Comparison of ENCODE assay signal across 1 cellular context in the genomic region with DNA sequence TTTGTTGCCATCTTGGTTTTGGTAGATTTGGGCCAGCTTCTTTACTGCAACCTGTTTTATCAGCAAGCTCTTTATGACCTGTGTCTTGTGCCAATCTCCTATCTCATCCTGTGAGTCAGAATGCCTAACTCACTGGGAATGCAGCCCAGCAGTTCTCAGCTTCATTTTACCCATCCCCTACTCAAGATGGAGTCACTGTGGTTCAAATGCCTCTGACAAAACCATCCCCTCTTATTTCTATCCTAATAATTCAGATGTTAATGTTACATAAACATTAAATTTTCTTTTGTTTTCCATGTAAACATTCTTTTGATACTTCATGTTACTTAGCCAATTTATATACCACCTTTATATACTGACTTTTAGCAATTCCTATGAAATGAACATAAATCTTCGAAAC.
TF ChIP-seq lines count a peak whose summit lies in the region.

No MANE protein-coding gene starts in this region.

TF ChIP-seq in K562, 482 proteins besides CTCF, POLR2A, EP300 and RAD21 (continued from another document and continues in another):
- TF ChIP-seq, protein P1, sequence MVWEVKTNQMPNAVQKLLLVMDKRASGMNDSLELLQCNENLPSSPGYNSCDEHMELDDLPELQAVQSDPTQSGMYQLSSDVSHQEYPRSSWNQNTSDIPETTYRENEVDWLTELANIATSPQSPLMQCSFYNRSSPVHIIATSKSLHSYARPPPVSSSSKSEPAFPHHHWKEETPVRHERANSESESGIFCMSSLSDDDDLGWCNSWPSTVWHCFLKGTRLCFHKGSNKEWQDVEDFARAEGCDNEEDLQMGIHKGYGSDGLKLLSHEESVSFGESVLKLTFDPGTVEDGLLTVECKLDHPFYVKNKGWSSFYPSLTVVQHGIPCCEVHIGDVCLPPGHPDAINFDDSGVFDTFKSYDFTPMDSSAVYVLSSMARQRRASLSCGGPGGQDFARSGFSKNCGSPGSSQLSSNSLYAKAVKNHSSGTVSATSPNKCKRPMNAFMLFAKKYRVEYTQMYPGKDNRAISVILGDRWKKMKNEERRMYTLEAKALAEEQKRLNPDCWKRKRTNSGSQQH (CRISPR knock-in tag; IDR thresholded peaks at IDR 0.05): no peak
- TF ChIP-seq HDAC1 (IDR thresholded peaks at IDR 0.05) (no peak), STAT5B (CRISPR knock-in tag; IDR thresholded peaks at IDR 0.05) (no peak), ZNF217 (CRISPR knock-in tag; IDR thresholded peaks at IDR 0.05) (no peak), MAFK (IDR thresholded peaks at IDR 0.05; ENCODE audit: low read length) (no peak), HNRNPUL1 (IDR thresholded peaks at IDR 0.05; ENCODE audit: low read length) (no peak), ZNF668 (CRISPR knock-in tag; IDR thresholded peaks at IDR 0.05) (peak; percentile 41; the same call in 1 of the 2 replicates), ZNF644 (tag; IDR thresholded peaks at IDR 0.05; ENCODE audit: low read depth) (peak; percentile 73; the same call in 1 of the 2 replicates), PTTG1 (tag; IDR thresholded peaks at IDR 0.05; ENCODE audit: low read depth) (peak; percentile 64; the same call in 1 of the 2 replicates), RBM14 (IDR thresholded peaks at IDR 0.05; ENCODE audit: borderline replicate concordance, insufficient read depth, low read depth, low read length) (no peak), NONO (IDR thresholded peaks at IDR 0.05; ENCODE audit: low read depth in 2 of 2, low read length in 1 of 2) (no peak), DDX20 (tag; IDR thresholded peaks at IDR 0.05; ENCODE audit: low read depth) (peak; percentile 77), TRIM28 (IDR thresholded peaks at IDR 0.05) (no peak), ZNF717 (CRISPR knock-in tag; IDR thresholded peaks at IDR 0.05) (no peak), TAF9B (IDR thresholded peaks at IDR 0.05; ENCODE audit: partially characterized antibody) (no peak), BCL6 (CRISPR knock-in tag; IDR thresholded peaks at IDR 0.05) (peak; percentile 70; the same call in 1 of the 2 replicates), SPI1 (IDR thresholded peaks at IDR 0.05; ENCODE audit: borderline replicate concordance, low read depth, low read length) (no peak), ZNF232 (CRISPR knock-in tag; IDR thresholded peaks at IDR 0.05) (no peak), CXXC5 (CRISPR knock-in tag; IDR thresholded peaks at IDR 0.05) (peak; percentile 56; the same call in 1 of the 2 replicates), GABPB2 (CRISPR knock-in tag; conservative IDR thresholded peaks at IDR 0.05) (no peak), TEAD1 (CRISPR knock-in tag; IDR thresholded peaks at IDR 0.05) (peak in 1 of 2 experiments; percentile 41; a peak in 1 of 4 replicates), EP400 (IDR thresholded peaks at IDR 0.05) (no peak), SREBF1 (IDR thresholded peaks at IDR 0.05; ENCODE audit: borderline replicate concordance, low read depth, low read length) (no peak), SIRT6 (IDR thresholded peaks at IDR 0.05; ENCODE audit: low read depth, low read length) (no peak)
- TF ChIP-seq, protein P2, sequence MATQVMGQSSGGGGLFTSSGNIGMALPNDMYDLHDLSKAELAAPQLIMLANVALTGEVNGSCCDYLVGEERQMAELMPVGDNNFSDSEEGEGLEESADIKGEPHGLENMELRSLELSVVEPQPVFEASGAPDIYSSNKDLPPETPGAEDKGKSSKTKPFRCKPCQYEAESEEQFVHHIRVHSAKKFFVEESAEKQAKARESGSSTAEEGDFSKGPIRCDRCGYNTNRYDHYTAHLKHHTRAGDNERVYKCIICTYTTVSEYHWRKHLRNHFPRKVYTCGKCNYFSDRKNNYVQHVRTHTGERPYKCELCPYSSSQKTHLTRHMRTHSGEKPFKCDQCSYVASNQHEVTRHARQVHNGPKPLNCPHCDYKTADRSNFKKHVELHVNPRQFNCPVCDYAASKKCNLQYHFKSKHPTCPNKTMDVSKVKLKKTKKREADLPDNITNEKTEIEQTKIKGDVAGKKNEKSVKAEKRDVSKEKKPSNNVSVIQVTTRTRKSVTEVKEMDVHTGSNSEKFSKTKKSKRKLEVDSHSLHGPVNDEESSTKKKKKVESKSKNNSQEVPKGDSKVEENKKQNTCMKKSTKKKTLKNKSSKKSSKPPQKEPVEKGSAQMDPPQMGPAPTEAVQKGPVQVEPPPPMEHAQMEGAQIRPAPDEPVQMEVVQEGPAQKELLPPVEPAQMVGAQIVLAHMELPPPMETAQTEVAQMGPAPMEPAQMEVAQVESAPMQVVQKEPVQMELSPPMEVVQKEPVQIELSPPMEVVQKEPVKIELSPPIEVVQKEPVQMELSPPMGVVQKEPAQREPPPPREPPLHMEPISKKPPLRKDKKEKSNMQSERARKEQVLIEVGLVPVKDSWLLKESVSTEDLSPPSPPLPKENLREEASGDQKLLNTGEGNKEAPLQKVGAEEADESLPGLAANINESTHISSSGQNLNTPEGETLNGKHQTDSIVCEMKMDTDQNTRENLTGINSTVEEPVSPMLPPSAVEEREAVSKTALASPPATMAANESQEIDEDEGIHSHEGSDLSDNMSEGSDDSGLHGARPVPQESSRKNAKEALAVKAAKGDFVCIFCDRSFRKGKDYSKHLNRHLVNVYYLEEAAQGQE (CRISPR knock-in tag; IDR thresholded peaks at IDR 0.05; ENCODE audit: low read depth): no peak
- TF ChIP-seq, protein P3, sequence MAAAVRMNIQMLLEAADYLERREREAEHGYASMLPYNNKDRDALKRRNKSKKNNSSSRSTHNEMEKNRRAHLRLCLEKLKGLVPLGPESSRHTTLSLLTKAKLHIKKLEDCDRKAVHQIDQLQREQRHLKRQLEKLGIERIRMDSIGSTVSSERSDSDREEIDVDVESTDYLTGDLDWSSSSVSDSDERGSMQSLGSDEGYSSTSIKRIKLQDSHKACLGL (CRISPR knock-in tag; IDR thresholded peaks at IDR 0.05; ENCODE audit: borderline replicate concordance, poor library complexity, severe bottlenecking): no peak
- TF ChIP-seq, protein P4, sequence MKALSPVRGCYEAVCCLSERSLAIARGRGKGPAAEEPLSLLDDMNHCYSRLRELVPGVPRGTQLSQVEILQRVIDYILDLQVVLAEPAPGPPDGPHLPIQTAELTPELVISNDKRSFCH (CRISPR knock-in tag; IDR thresholded peaks at IDR 0.05): no peak
- TF ChIP-seq, protein P4 (tag; IDR thresholded peaks at IDR 0.05): peak; percentile 92
- TF ChIP-seq, protein P5, sequence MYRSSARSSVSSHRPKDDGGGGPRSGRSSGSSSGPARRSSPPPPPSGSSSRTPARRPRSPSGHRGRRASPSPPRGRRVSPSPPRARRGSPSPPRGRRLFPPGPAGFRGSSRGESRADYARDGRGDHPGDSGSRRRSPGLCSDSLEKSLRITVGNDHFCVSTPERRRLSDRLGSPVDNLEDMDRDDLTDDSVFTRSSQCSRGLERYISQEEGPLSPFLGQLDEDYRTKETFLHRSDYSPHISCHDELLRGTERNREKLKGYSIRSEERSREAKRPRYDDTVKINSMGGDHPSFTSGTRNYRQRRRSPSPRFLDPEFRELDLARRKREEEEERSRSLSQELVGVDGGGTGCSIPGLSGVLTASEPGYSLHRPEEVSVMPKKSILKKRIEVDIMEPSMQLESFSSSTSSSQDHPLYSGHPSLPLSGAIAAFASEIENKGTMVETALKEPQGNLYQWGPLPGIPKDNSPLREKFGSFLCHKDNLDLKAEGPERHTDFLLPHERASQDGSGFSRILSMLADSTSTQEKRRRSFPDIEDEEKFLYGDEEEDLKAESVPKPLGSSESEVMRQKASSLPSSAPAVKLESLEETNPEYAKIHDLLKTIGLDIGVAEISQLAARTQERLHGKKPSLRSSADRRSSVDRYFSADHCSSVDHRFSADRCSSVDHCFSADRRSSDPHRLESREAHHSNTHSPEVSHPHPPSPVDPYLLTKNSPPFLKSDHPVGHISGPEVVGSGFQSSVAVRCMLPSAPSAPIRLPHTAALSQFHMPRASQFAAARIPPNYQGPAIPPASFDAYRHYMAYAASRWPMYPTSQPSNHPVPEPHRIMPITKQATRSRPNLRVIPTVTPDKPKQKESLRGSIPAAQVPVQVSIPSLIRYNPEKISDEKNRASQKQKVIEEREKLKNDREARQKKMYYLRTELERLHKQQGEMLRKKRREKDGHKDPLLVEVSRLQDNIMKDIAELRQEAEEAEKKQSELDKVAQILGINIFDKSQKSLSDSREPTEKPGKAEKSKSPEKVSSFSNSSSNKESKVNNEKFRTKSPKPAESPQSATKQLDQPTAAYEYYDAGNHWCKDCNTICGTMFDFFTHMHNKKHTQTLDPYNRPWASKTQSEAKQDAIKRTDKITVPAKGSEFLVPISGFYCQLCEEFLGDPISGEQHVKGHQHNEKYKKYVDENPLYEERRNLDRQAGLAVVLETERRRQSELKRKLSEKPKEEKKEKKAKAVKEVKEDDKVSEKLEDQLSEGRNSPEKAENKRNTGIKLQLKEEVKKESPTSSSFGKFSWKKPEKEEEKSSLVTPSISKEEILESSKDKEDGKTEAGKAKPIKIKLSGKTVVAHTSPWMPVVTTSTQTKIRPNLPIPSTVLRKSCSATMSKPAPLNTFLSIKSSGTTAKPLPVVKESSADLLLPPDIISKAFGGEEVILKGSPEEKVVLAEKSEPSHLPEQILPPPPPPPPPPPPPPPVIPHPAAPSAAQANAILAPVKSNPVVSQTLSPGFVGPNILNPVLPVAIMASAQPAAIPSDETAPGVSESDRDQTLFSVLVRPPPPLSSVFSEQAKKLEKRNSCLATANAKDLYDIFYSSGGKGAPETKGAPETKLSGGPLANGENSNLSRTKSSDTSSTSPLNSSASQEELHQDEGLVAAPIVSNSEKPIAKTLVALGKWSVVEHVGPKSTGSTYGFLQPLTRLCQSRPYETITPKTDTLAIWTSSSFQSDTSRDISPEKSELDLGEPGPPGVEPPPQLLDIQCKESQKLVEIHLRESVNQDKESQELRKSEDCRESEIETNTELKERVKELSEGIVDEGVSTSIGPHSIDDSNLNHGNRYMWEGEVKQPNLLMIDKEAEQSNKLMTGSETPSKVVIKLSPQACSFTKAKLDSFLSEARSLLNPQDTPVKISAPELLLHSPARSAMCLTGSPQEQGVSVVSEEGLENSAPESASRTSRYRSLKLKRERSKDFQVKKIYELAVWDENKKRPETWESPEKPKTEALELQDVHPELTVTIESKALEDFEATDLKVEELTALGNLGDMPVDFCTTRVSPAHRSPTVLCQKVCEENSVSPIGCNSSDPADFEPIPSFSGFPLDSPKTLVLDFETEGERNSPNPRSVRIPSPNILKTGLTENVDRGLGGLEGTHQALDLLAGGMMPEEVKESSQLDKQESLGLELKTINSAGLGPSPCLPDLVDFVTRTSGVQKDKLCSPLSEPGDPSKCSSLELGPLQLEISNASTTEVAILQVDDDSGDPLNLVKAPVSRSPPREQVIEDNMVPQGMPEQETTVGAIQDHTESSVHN (IDR thresholded peaks at IDR 0.05; ENCODE audit: borderline replicate concordance in 1 of 2, low read depth in 1 of 2): no peak
- TF ChIP-seq, protein P6, sequence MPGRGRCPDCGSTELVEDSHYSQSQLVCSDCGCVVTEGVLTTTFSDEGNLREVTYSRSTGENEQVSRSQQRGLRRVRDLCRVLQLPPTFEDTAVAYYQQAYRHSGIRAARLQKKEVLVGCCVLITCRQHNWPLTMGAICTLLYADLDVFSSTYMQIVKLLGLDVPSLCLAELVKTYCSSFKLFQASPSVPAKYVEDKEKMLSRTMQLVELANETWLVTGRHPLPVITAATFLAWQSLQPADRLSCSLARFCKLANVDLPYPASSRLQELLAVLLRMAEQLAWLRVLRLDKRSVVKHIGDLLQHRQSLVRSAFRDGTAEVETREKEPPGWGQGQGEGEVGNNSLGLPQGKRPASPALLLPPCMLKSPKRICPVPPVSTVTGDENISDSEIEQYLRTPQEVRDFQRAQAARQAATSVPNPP (IDR thresholded peaks at IDR 0.05; ENCODE audit: borderline replicate concordance, insufficient read depth, insufficient read length): no peak
- TF ChIP-seq, protein P7, sequence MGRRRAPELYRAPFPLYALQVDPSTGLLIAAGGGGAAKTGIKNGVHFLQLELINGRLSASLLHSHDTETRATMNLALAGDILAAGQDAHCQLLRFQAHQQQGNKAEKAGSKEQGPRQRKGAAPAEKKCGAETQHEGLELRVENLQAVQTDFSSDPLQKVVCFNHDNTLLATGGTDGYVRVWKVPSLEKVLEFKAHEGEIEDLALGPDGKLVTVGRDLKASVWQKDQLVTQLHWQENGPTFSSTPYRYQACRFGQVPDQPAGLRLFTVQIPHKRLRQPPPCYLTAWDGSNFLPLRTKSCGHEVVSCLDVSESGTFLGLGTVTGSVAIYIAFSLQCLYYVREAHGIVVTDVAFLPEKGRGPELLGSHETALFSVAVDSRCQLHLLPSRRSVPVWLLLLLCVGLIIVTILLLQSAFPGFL (CRISPR knock-in tag; IDR thresholded peaks at IDR 0.05): no peak
- TF ChIP-seq, protein P8, sequence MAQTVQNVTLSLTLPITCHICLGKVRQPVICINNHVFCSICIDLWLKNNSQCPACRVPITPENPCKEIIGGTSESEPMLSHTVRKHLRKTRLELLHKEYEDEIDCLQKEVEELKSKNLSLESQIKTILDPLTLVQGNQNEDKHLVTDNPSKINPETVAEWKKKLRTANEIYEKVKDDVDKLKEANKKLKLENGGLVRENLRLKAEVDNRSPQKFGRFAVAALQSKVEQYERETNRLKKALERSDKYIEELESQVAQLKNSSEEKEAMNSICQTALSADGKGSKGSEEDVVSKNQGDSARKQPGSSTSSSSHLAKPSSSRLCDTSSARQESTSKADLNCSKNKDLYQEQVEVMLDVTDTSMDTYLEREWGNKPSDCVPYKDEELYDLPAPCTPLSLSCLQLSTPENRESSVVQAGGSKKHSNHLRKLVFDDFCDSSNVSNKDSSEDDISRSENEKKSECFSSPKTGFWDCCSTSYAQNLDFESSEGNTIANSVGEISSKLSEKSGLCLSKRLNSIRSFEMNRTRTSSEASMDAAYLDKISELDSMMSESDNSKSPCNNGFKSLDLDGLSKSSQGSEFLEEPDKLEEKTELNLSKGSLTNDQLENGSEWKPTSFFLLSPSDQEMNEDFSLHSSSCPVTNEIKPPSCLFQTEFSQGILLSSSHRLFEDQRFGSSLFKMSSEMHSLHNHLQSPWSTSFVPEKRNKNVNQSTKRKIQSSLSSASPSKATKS (CRISPR knock-in tag; IDR thresholded peaks at IDR 0.05): no peak
- TF ChIP-seq, protein P9, sequence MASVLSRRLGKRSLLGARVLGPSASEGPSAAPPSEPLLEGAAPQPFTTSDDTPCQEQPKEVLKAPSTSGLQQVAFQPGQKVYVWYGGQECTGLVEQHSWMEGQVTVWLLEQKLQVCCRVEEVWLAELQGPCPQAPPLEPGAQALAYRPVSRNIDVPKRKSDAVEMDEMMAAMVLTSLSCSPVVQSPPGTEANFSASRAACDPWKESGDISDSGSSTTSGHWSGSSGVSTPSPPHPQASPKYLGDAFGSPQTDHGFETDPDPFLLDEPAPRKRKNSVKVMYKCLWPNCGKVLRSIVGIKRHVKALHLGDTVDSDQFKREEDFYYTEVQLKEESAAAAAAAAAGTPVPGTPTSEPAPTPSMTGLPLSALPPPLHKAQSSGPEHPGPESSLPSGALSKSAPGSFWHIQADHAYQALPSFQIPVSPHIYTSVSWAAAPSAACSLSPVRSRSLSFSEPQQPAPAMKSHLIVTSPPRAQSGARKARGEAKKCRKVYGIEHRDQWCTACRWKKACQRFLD (CRISPR knock-in tag; IDR thresholded peaks at IDR 0.05): peak; percentile 39; the same call in 1 of the 2 replicates
